In the genomic region with DNA sequence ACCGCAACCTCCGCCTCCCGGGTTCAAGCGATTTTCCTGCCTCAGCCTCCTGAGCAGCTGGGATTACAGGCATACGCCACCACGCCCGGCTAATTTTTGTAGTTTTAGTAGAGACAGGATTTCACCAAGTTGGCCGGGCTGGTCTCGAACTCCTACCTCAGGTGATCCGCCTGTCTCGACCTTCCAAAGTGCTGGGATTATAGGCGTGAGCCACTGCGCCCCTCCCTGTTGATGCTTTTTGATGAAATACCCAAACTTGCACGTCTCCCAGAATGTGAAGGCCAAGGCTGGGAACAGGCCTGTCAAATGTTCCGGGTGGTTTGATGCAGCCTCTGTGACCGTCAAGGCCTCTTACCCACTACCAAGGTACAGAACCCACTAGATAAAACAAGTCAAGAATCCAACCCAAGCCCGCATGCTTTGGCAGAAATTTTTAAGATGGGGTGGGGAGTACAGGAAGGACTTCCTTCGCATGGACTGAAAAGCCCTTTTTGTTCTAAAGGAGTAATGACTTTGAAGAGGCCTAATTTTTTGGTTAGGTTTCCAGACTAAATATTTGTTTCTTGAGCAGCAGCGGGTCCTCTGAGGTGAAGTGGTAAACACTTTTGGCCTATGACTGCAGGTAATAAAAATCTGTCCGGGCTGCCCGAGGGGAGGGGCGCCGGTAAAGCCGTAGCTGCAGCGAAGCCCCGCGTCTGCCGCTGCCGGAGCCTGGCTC, we compare ENCODE assay signal across 9 cellular contexts. TPM values are rescaled to one million over a fixed set of nuclear protein-coding genes. Genes with fewer than 3 reads are reported as not detected.
DNase-seq lines count a peak whose midpoint lies in the region; ATAC-seq and TF ChIP-seq lines count a peak whose summit lies in the region.
"Had no signal": no experiment of that assay in that cellular context is flagged by ENCODE, and none has a peak within 500 bp of the region (broad histone marks: within the 10 kb centered on the region; RNA-seq: fewer than 3 reads in every experiment).

No MANE protein-coding gene starts in this region.

- H3K27ac Mint-ChIP-seq in osteocyte (ENCODE audit: unreplicated experiment) = no peak overlapping the region

- H3K4me1 Mint-ChIP-seq in osteocyte (ENCODE audit: unreplicated experiment) = peaks cover 33% of the 10 kb centered on the region

- H3K9me3 Mint-ChIP-seq in osteocyte (ENCODE audit: unreplicated experiment) = no peaks in the 10 kb centered on the region

- ATAC-seq in HG03045 (IDR thresholded peaks at IDR 0.05; ENCODE audit: unreplicated experiment) (no peak), GM21717 (IDR thresholded peaks at IDR 0.05; ENCODE audit: unreplicated experiment) (no peak)

- H3K27me3 ChIP-seq in colonic mucosa = peaks cover 100% of the 10 kb centered on the region
- H3K27me3 ChIP-seq: testis had no signal

- no peak for DNase-seq in HFF-Myc (ENCODE audit: extremely low read depth, low read depth)
- DNase-seq in colonic mucosa = peak; percentile 13
- DNase-seq in osteocyte (ENCODE audit: extremely low spot score, unreplicated experiment) = peak; percentile 36
- no peak for DNase-seq in NCI-H1417 treated with DMSO at 0.1 percent for 48 hours (lab: John Stamatoyannopoulos, UW)
- DNase-seq: activated T-cell treated with anti-CD3 and anti-CD28 coated beads, Interleukin-2, amount 50 U/mL, for 4 hours had no signal

- intact Hi-C loops in colonic mucosa (cut with DNase I) = loop anchor here (5.0 kb wide), 2 partner anchors 400 to 835 kb away; no protein-coding TSS in a partner anchor

- H3K9ac ChIP-seq in colonic mucosa (ENCODE audit: low read depth in 2 of 2, low read length in 2 of 2) = no peak overlapping the region

- TF ChIP-seq CTCF in HFF-Myc (IDR thresholded peaks at IDR 0.05; ENCODE audit: low read depth, low read length, missing control alignments) (no peak), colonic mucosa (IDR thresholded peaks at IDR 0.05) (no peak), osteocyte (IDR thresholded peaks at IDR 0.05) (no peak)

- no peaks in the 10 kb centered on the region for H3K36me3 ChIP-seq in colonic mucosa

- no peak overlapping the region for H3K27ac ChIP-seq in colonic mucosa
- H3K27ac ChIP-seq: psoas muscle, testis had no signal

- H3K4me3 Mint-ChIP-seq in osteocyte (ENCODE audit: unreplicated experiment) = peak overlapping the region; percentile 79

- peaks cover 11% of the 10 kb centered on the region for H3K4me1 ChIP-seq in colonic mucosa

- no peaks in the 10 kb centered on the region for H3K36me3 Mint-ChIP-seq in osteocyte (ENCODE audit: unreplicated experiment)

- H3K27me3 Mint-ChIP-seq in osteocyte (ENCODE audit: unreplicated experiment) = peaks cover 95% of the 10 kb centered on the region

- H3K9me3 ChIP-seq in colonic mucosa = no peaks in the 10 kb centered on the region
- H3K9me3 ChIP-seq: psoas muscle, testis had no signal

- peak overlapping the region; percentile 20; the same call in 1 of the 2 replicates for H3K4me3 ChIP-seq in HFF-Myc (replicated peaks; ENCODE audit: low read depth, low read length)
- peak overlapping the region; percentile 12 for H3K4me3 ChIP-seq in colonic mucosa
- H3K4me3 ChIP-seq: testis had no signal

RNA-seq across cellular contexts. Expression of a gene that starts 3.7 kb away (rescaled TPM):
- total RNA-seq in colonic mucosa = not detected
- total RNA-seq in osteocyte = not detected in 2 replicates
- total RNA-seq: activated T-cell treated with anti-CD3 and anti-CD28 coated beads, Interleukin-2, amount 50 U/mL, for 4 hours; psoas muscle had no signal

RNA-seq across cellular contexts. Expression of a gene that starts 5.0 kb away (rescaled TPM):
- under 1 TPM; 0.32 to 0.77 TPM for total RNA-seq in colonic mucosa
- not detected in 2 replicates for total RNA-seq in osteocyte
- total RNA-seq: activated T-cell treated with anti-CD3 and anti-CD28 coated beads, Interleukin-2, amount 50 U/mL, for 4 hours; psoas muscle had no signal

RNA-seq across cellular contexts. Expression of a gene that starts 12.1 kb away (rescaled TPM):
- total RNA-seq in colonic mucosa (not detected), osteocyte (not detected in 2 replicates)
- total RNA-seq: activated T-cell treated with anti-CD3 and anti-CD28 coated beads, Interleukin-2, amount 50 U/mL, for 4 hours; psoas muscle; testis had no signal

RNA-seq across cellular contexts. Expression of a gene that starts 19.6 kb away (rescaled TPM):
- total RNA-seq in colonic mucosa = 1 to 10 TPM in 1 of 2 donors, under 1 TPM in 1; 0.25 to 1.6 TPM
- total RNA-seq in osteocyte = not detected in 2 replicates
- total RNA-seq: activated T-cell treated with anti-CD3 and anti-CD28 coated beads, Interleukin-2, amount 50 U/mL, for 4 hours; psoas muscle had no signal

RNA-seq across cellular contexts. Expression of a gene that starts 29.1 kb away (rescaled TPM):
- total RNA-seq in colonic mucosa (1 to 10 TPM in 1 of 2 donors, under 1 TPM in 1; 0.32 to 1.9 TPM), osteocyte (not detected in 2 replicates)
- total RNA-seq: activated T-cell treated with anti-CD3 and anti-CD28 coated beads, Interleukin-2, amount 50 U/mL, for 4 hours; psoas muscle had no signal

Comparison
In these comparisons a context has a peak if more than half of its experiments do, and no peak if none do; other contexts are left out.
1. DNase-seq: peak in colonic mucosa (single experiment) and osteocyte (single experiment); none in HFF-Myc (single experiment) and NCI-H1417 treated with DMSO at 0.1 percent for 48 hours (single experiment).